In the genomic region with DNA sequence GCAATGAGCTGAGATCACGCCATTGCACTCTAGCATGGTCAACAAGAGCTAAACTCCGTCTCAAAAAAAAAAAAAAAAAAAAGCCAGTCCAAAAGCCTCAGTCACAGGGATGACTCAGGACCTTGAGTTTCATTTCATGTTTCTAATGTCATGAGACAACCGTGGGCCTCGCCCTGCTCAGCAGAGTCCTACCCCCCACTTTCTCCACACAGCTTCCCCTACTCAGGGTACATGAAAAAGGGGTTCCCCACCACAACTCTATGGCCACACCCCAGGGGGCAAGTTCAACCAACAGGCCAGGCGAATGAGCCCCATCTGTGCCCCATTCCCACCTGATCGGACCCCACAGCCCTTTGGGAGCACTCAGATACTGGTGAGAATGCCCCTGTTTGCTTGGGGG, we compare ENCODE assay signal across 9 cellular contexts. TPM values are rescaled to one million over a fixed set of nuclear protein-coding genes. Genes with fewer than 3 reads are reported as not detected.
DNase-seq lines count a peak whose midpoint lies in the region; ATAC-seq and TF ChIP-seq lines count a peak whose summit lies in the region.
"Had no signal": no experiment of that assay in that cellular context is flagged by ENCODE, and none has a peak within 500 bp of the region (broad histone marks: within the 10 kb centered on the region; RNA-seq: fewer than 3 reads in every experiment).

No MANE protein-coding gene starts in this region.

- H3K27me3 ChIP-seq in neural progenitor cell = no peaks in the 10 kb centered on the region

- ATAC-seq in GM19328 (IDR thresholded peaks at IDR 0.05; ENCODE audit: unreplicated experiment) (peak; percentile 88), HG03139 (IDR thresholded peaks at IDR 0.05; ENCODE audit: unreplicated experiment) (peak; percentile 67)
- peak; percentile 94 for ATAC-seq in stimulated activated naive CD8-positive, alpha-beta T cell treated with anti-CD3 and anti-CD28 coated beads, Interleukin-15, amount 100 ng/mL, for 72 hours

- no peaks in the 10 kb centered on the region for H3K36me3 Mint-ChIP-seq in activated T-helper 1 cell treated with anti-CD3 and anti-CD28 coated beads, Interleukin-12 subunit alpha, Interleukin-12 subunit beta, Interleukin-2, Interleukin-4 antibody, amounts not matched to agents 30 ng/mL and 10 ng/mL and 1 ng/mL, durations not matched to agents 14 hours and 24 hours and 36 hours (ENCODE audit: low read depth)
- H3K36me3 Mint-ChIP-seq in neural progenitor cell = no peaks in the 10 kb centered on the region
- H3K36me3 Mint-ChIP-seq: activated naive CD8-positive, alpha-beta T cell had no signal

- no peak overlapping the region for H3K4me2 ChIP-seq in neural progenitor cell

- H3F3A ChIP-seq in neural progenitor cell (ENCODE audit: low read depth) = peaks cover 6% of the 10 kb centered on the region

- H3K4me3 ChIP-seq in neural progenitor cell = no peak overlapping the region

- TF ChIP-seq CTCF in neural progenitor cell (IDR thresholded peaks at IDR 0.05) = no peak

- no peaks in the 10 kb centered on the region for H3K9me3 Mint-ChIP-seq in activated T-helper 1 cell treated with anti-CD3 and anti-CD28 coated beads, Interleukin-12 subunit alpha, Interleukin-12 subunit beta, Interleukin-2, Interleukin-4 antibody, amounts not matched to agents 30 ng/mL and 10 ng/mL and 1 ng/mL, durations not matched to agents 14 hours and 24 hours and 36 hours
- no peaks in the 10 kb centered on the region for H3K9me3 Mint-ChIP-seq in stimulated activated naive CD8-positive, alpha-beta T cell treated with anti-CD3 and anti-CD28 coated beads, Interleukin-15, amount 100 ng/mL, for 72 hours
- H3K9me3 Mint-ChIP-seq in neural progenitor cell = peaks cover 5% of the 10 kb centered on the region

- no peak overlapping the region for H3K9ac ChIP-seq in neural progenitor cell

- H2AFZ ChIP-seq in neural progenitor cell (replicated peaks) = no peak overlapping the region

- no peaks in the 10 kb centered on the region for H3K9me3 ChIP-seq in neural progenitor cell (ENCODE audit: low read depth)

- no peaks in the 10 kb centered on the region for H3K4me1 ChIP-seq in neural progenitor cell

- peaks cover 27% of the 10 kb centered on the region for H3K4me1 Mint-ChIP-seq in activated T-helper 1 cell treated with anti-CD3 and anti-CD28 coated beads, Interleukin-12 subunit alpha, Interleukin-12 subunit beta, Interleukin-2, Interleukin-4 antibody, amounts not matched to agents 30 ng/mL and 10 ng/mL and 1 ng/mL, durations not matched to agents 14 hours and 24 hours and 36 hours (ENCODE audit: low read depth)
- peaks cover 16% of the 10 kb centered on the region for H3K4me1 Mint-ChIP-seq in stimulated activated naive CD8-positive, alpha-beta T cell treated with anti-CD3 and anti-CD28 coated beads, Interleukin-15, amount 100 ng/mL, for 72 hours
- H3K4me1 Mint-ChIP-seq in neural progenitor cell = peaks cover 9% of the 10 kb centered on the region

- no peaks in the 10 kb centered on the region for H4K20me1 ChIP-seq in neural progenitor cell (ENCODE audit: low read depth)

- H3K27ac Mint-ChIP-seq in activated T-helper 1 cell treated with anti-CD3 and anti-CD28 coated beads, Interleukin-12 subunit alpha, Interleukin-12 subunit beta, Interleukin-2, Interleukin-4 antibody, amounts not matched to agents 30 ng/mL and 10 ng/mL and 1 ng/mL, durations not matched to agents 14 hours and 24 hours and 36 hours = peak overlapping the region; percentile 73
- H3K27ac Mint-ChIP-seq in stimulated activated naive CD8-positive, alpha-beta T cell treated with anti-CD3 and anti-CD28 coated beads, Interleukin-15, amount 100 ng/mL, for 72 hours = peak overlapping the region; percentile 89 to 97
- H3K27ac Mint-ChIP-seq in neural progenitor cell = no peak overlapping the region
- H3K27ac Mint-ChIP-seq: activated naive CD8-positive, alpha-beta T cell had no signal

- H3K27me3 Mint-ChIP-seq in activated T-helper 1 cell treated with anti-CD3 and anti-CD28 coated beads, Interleukin-12 subunit alpha, Interleukin-12 subunit beta, Interleukin-2, Interleukin-4 antibody, amounts not matched to agents 30 ng/mL and 10 ng/mL and 1 ng/mL, durations not matched to agents 14 hours and 24 hours and 36 hours (ENCODE audit: insufficient read depth) = no peaks in the 10 kb centered on the region
- no peaks in the 10 kb centered on the region for H3K27me3 Mint-ChIP-seq in stimulated activated naive CD8-positive, alpha-beta T cell treated with anti-CD3 and anti-CD28 coated beads, Interleukin-15, amount 100 ng/mL, for 72 hours
- H3K27me3 Mint-ChIP-seq in neural progenitor cell (ENCODE audit: insufficient read depth, low read depth) = peaks cover 8% of the 10 kb centered on the region
- H3K27me3 Mint-ChIP-seq: activated naive CD8-positive, alpha-beta T cell had no signal

- H3K36me3 ChIP-seq in neural progenitor cell = no peaks in the 10 kb centered on the region

- no peaks in the 10 kb centered on the region for H3K79me2 ChIP-seq in neural progenitor cell (ENCODE audit: low read depth)

- H3K27ac ChIP-seq in neural progenitor cell = no peak overlapping the region

- intact Hi-C loops in activated T-helper 1 cell treated with anti-CD3 and anti-CD28 coated beads, Interleukin-12 subunit alpha, Interleukin-12 subunit beta, Interleukin-2, Interleukin-4 antibody, amounts not matched to agents 30 ng/mL and 10 ng/mL and 1 ng/mL, durations not matched to agents 14 hours and 24 hours and 36 hours (cut with micrococcal nuclease) = no loop called here

- DNase-seq in CD1c-positive myeloid dendritic cell (ENCODE audit: extremely low spot score) (peak; percentile 94), ecto neural progenitor cell (ENCODE audit: low spot score) (no peak), neural progenitor cell (ENCODE audit: low spot score) (no peak)
- peak; percentile 34 for DNase-seq in activated T-helper 1 cell treated with anti-CD3 and anti-CD28 coated beads, Interleukin-12 subunit alpha, Interleukin-12 subunit beta, Interleukin-2, Interleukin-4 antibody, amounts not matched to agents 30 ng/mL and 10 ng/mL and 1 ng/mL, durations not matched to agents 14 hours and 24 hours and 36 hours (ENCODE audit: low spot score)
- peak; percentile 20 to 24 for DNase-seq in stimulated activated naive CD8-positive, alpha-beta T cell treated with anti-CD3 and anti-CD28 coated beads, Interleukin-15, amount 100 ng/mL, for 72 hours
- no peak for DNase-seq in activated effector memory CD4-positive, alpha-beta T cell treated with anti-CD3 and anti-CD28 coated beads, Interleukin-2, amount 50 U/mL, for 16 hours

- H3K4me3 Mint-ChIP-seq in activated T-helper 1 cell treated with anti-CD3 and anti-CD28 coated beads, Interleukin-12 subunit alpha, Interleukin-12 subunit beta, Interleukin-2, Interleukin-4 antibody, amounts not matched to agents 30 ng/mL and 10 ng/mL and 1 ng/mL, durations not matched to agents 14 hours and 24 hours and 36 hours = no peak overlapping the region
- H3K4me3 Mint-ChIP-seq in stimulated activated naive CD8-positive, alpha-beta T cell treated with anti-CD3 and anti-CD28 coated beads, Interleukin-15, amount 100 ng/mL, for 72 hours = no peak overlapping the region
- no peak overlapping the region for H3K4me3 Mint-ChIP-seq in neural progenitor cell
- H3K4me3 Mint-ChIP-seq: activated naive CD8-positive, alpha-beta T cell had no signal

RNA-seq across cellular contexts. Expression of a gene that starts 24.3 kb away (rescaled TPM):
- total RNA-seq in activated T-helper 1 cell treated with anti-CD3 and anti-CD28 coated beads, Interleukin-12 subunit alpha, Interleukin-12 subunit beta, Interleukin-2, Interleukin-4 antibody, amounts not matched to agents 30 ng/mL and 10 ng/mL and 1 ng/mL, durations not matched to agents 14 hours and 24 hours and 36 hours = 3.4 and 3.7 TPM in 2 replicates
- 30.1 and 49.9 TPM in 2 replicates for total RNA-seq in neural progenitor cell (ENCODE audit: low replicate concordance)

Comparison
In these comparisons a context has a peak if more than half of its experiments do, and no peak if none do; other contexts are left out.
1. DNase-seq: peak in CD1c-positive myeloid dendritic cell (single experiment), activated T-helper 1 cell treated with anti-CD3 and anti-CD28 coated beads, Interleukin-12 subunit alpha, Interleukin-12 subunit beta, Interleukin-2, Interleukin-4 antibody, amounts not matched to agents 30 ng/mL and 10 ng/mL and 1 ng/mL, durations not matched to agents 14 hours and 24 hours and 36 hours (single experiment) and stimulated activated naive CD8-positive, alpha-beta T cell treated with anti-CD3 and anti-CD28 coated beads, Interleukin-15, amount 100 ng/mL, for 72 hours (2 of 2); none in activated effector memory CD4-positive, alpha-beta T cell treated with anti-CD3 and anti-CD28 coated beads, Interleukin-2, amount 50 U/mL, for 16 hours (single experiment), ecto neural progenitor cell (single experiment) and neural progenitor cell (single experiment).
2. Peak in every context shown above with its lines, with median percentiles within 50 percentile points of each other: ATAC-seq.